In genomic region chr3:13278783-13279531, GRCh38 we compare ENCODE assay signal across 14 cellular contexts.
DNase-seq lines count a peak whose midpoint lies in the region; ATAC-seq, FAIRE-seq and TF ChIP-seq lines count a peak whose summit lies in the region.
"Had no signal": no experiment of that assay in that cellular context is flagged by ENCODE, and none has a peak within 500 bp of the region (broad histone marks: within the 10 kb centered on the region; RNA-seq: fewer than 3 reads in every experiment).

No MANE protein-coding gene starts in this region.

- H2AFZ ChIP-seq in HepG2 (ENCODE audit: low read length) (no peak overlapping the region), H1 (ENCODE audit: low read length) (no peak overlapping the region)

- no peak overlapping the region for H3K4me2 ChIP-seq in HepG2 (ENCODE audit: low read depth, low read length)
- H3K4me2 ChIP-seq in H1 (ENCODE audit: insufficient read depth in 1 of 2, low read depth in 2 of 2, low read length in 2 of 2), result no peak overlapping the region

- POLR2A ChIA-PET in HepG2 (lab: Yijun Ruan, JAX), result interaction anchor here (2.0 kb wide), 1 partner anchor 15 kb away, joined by 6 read pairs; no protein-coding TSS in a partner anchor
- POLR2A ChIA-PET in H1 (lab: Charles Lee; ENCODE audit: partially characterized antibody), result interaction anchor here (0.7 to 1.1 kb wide), 2 partner anchors 12 to 35 kb away, joined by 3 read pairs; no protein-coding TSS in a partner anchor
- POLR2A ChIA-PET in CD4-positive, alpha-beta memory T cell (lab: Charles Lee; ENCODE audit: partially characterized antibody), result no interaction called here

- no peak overlapping the region for H4K8ac ChIP-seq in H1 (ENCODE audit: extremely low read depth, insufficient read depth, low read length)

- no peak overlapping the region for H4K5ac ChIP-seq in H1 (ENCODE audit: insufficient read length, low read depth, low read length)

- H3K27ac ChIP-seq in HepG2 (ENCODE audit: extremely low read length, insufficient read depth, low read length), result no peak overlapping the region
- no peak overlapping the region for H3K27ac ChIP-seq in right lobe of liver
- H3K27ac ChIP-seq in H1 (ENCODE audit: low read depth, low read length), result no peak overlapping the region
- no peak overlapping the region for H3K27ac ChIP-seq in CD4-positive, alpha-beta memory T cell (ENCODE audit: low read depth, low read length)
- H3K27ac ChIP-seq in coronary artery, result peak overlapping the region in 1 of 2 donors; percentile 87

- H3K23ac ChIP-seq in H1 (ENCODE audit: insufficient read length), result no peak overlapping the region

- no peak overlapping the region for H2BK12ac ChIP-seq in H1 (ENCODE audit: low read depth, low read length)

- H3K4ac ChIP-seq in H1 (replicated peaks; ENCODE audit: insufficient read length, low read depth, low read length), result no peak overlapping the region

- no TSS peak for BruUV-seq in HepG2 (replicated peaks; lab: Mats Ljungman, UMichigan)

- H2BK120ac ChIP-seq in H1 (replicated peaks; ENCODE audit: low read depth, low read length), result no peak overlapping the region

- H3K4me1 Mint-ChIP-seq in natural killer cell, result peaks cover 9 to 10% of the 10 kb centered on the region in 2 donors
- peaks cover 2 to 13% (median 7%) of the 10 kb centered on the region in 4 donors for H3K4me1 Mint-ChIP-seq in CD4-positive, alpha-beta memory T cell

- no peak for ATAC-seq in HepG2
- ATAC-seq in right lobe of liver, result no peak
- no peak for ATAC-seq in natural killer cell

- H3K4me3 Mint-ChIP-seq in natural killer cell, result no peak overlapping the region
- H3K4me3 Mint-ChIP-seq in CD4-positive, alpha-beta memory T cell, result no peak overlapping the region

- H3K18ac ChIP-seq in H1 (ENCODE audit: extremely low read depth, low read length), result no peak overlapping the region

- WGBS in HepG2 (ENCODE audit: low lambda C conversion rate), result 94% methylated on average over 7 of the region's 9 CpGs
- WGBS in right lobe of liver (ENCODE audit: insufficient coverage, low coverage, low lambda C conversion rate, missing lambda C conversion rate), result 80% methylated on average over 1 of the region's 9 CpGs
- WGBS in H1 (ENCODE audit: extremely low coverage in 1 of 2, insufficient coverage in 1 of 2, insufficient read length in 1 of 2, insufficient replicate concordance in 2 of 2, low coverage in 1 of 2, low lambda C conversion rate in 2 of 2, missing lambda C conversion rate in 1 of 2), 2 experiments, result 90% methylated on average over 9 of the region's 9 CpGs; no CpG with 5 or more reads in 1 of the 2 experiments

- H2BK20ac ChIP-seq in H1 (ENCODE audit: low read length), result no peak overlapping the region

- H3K36me3 Mint-ChIP-seq in natural killer cell, result peaks cover 4% of the 10 kb centered on the region
- H3K36me3 Mint-ChIP-seq in CD4-positive, alpha-beta memory T cell, result peaks cover 2 to 3% of the 10 kb centered on the region in 2 donors

- 0 out of 2 replicates have a peak overlapping the region, but pooled peaks have one; percentile 72 for H2BK15ac ChIP-seq in H1 (ENCODE audit: low read length)

- H3K4me3 ChIP-seq in HepG2 (replicated peaks in 1 of 3; ENCODE audit: insufficient read depth in 1 of 3, low read depth in 2 of 3, low read length in 3 of 3), result no peak overlapping the region
- H3K4me3 ChIP-seq in right lobe of liver, result no peak overlapping the region
- no peak overlapping the region for H3K4me3 ChIP-seq in H1 (ENCODE audit: extremely low read depth in 1 of 4, insufficient read depth in 2 of 4, low read depth in 3 of 4, low read length in 4 of 4)
- H3K4me3 ChIP-seq in CD4-positive, alpha-beta memory T cell (ENCODE audit: low read length in 2 of 2), result no peak overlapping the region
- H3K4me3 ChIP-seq in coronary artery, result no peak overlapping the region

- CTCF ChIA-PET in HepG2 (lab: Yijun Ruan, JAX; ENCODE audit: low intra/inter-chr PET ratio, low total read pairs) (no interaction called here), H1 (lab: Charles Lee; ENCODE audit: partially characterized antibody) (interaction anchor here (0.9 to 1.0 kb wide), 2 partner anchors 17 to 75 kb away, joined by 3 read pairs; no protein-coding TSS in a partner anchor)
- CTCF ChIA-PET in CD4-positive, alpha-beta memory T cell (lab: Charles Lee; ENCODE audit: partially characterized antibody), result no interaction called here

- in situ Hi-C loops in HepG2 (cut with HindIII; ENCODE audit: extremely low pct_ligation_motif_present, low pct_unique_long_range_greater_than_20kb), result no loop called here

- H3K36me3 ChIP-seq in HepG2 (replicated peaks in 1 of 2; ENCODE audit: control insufficient read depth in 1 of 2, insufficient read depth in 2 of 2, low read length in 2 of 2), result peaks cover 0 to 9% of the 10 kb centered on the region in 2 experiments; a peak in 2 of 5 replicates
- H3K36me3 ChIP-seq in right lobe of liver, result no peaks in the 10 kb centered on the region
- H3K36me3 ChIP-seq in H1 (ENCODE audit: control insufficient read depth in 2 of 4, insufficient read depth in 4 of 4, low read length in 3 of 4), result no peaks in the 10 kb centered on the region
- H3K36me3 ChIP-seq in CD4-positive, alpha-beta memory T cell (ENCODE audit: insufficient read depth, low read length), result no peaks in the 10 kb centered on the region

- FAIRE-seq in HepG2 (lab: Jason Lieb, UNC) (no peak), H1 (lab: Jason Lieb, UNC) (no peak)

- H3K23me2 ChIP-seq in H1 (ENCODE audit: low read depth, low read length), result peaks cover 10% of the 10 kb centered on the region; the same call in 1 of the 2 replicates

- intact Hi-C loops in HepG2 (cut with micrococcal nuclease; ENCODE audit: unreplicated experiment), result no loop called here
- intact Hi-C loops in right lobe of liver (cut with DNase I), result no loop called here
- intact Hi-C loops in posterior vena cava (cut with DNase I), result no loop called here
- intact Hi-C loops in natural killer cell (cut with micrococcal nuclease), result no loop called here
- intact Hi-C loops in CD4-positive, alpha-beta memory T cell (cut with micrococcal nuclease), result no loop called here

- H3K27ac Mint-ChIP-seq in natural killer cell, result no peak overlapping the region
- no peak overlapping the region for H3K27ac Mint-ChIP-seq in CD4-positive, alpha-beta memory T cell

- H3K9me3 ChIP-seq in HepG2 (ENCODE audit: low read length) (no peaks in the 10 kb centered on the region), right lobe of liver (no peaks in the 10 kb centered on the region), H1 (ENCODE audit: insufficient read depth in 2 of 2, low read depth in 1 of 2, low read length in 1 of 2) (0 out of 4 replicates have a peak, but pooled peaks cover 0 to under 1% of the 10 kb centered on the region in 2 experiments)
- H3K9me3 ChIP-seq in CD4-positive, alpha-beta memory T cell (ENCODE audit: control insufficient read depth in 1 of 2, low read length in 2 of 2), result no peaks in the 10 kb centered on the region

- no peak for TF ChIP-seq EP300 in HepG2 (IDR thresholded peaks at IDR 0.05; ENCODE audit: low read depth in 2 of 2, low read length in 2 of 2)
- no peak for TF ChIP-seq EP300 in HepG2 (CRISPR knock-in tag; IDR thresholded peaks at IDR 0.05; ENCODE audit: borderline replicate concordance)
- no peak for TF ChIP-seq EP300 in H1 (IDR thresholded peaks at IDR 0.05; ENCODE audit: borderline replicate concordance in 1 of 2, low read depth in 2 of 2, low read length in 2 of 2)

- no peaks in the 10 kb centered on the region; a peak in 1 of 5 replicates for H3K27me3 ChIP-seq in HepG2 (ENCODE audit: control insufficient read depth in 1 of 2, insufficient read depth in 2 of 2, low read length in 2 of 2)
- no peaks in the 10 kb centered on the region for H3K27me3 ChIP-seq in right lobe of liver
- peaks cover 7 to 25% (median 17%) of the 10 kb centered on the region in 4 experiments for H3K27me3 ChIP-seq in H1 (replicated peaks in 1 of 4; ENCODE audit: control insufficient read depth in 3 of 4, extremely low read depth in 1 of 4, insufficient read depth in 3 of 4, low read length in 3 of 4)
- peaks cover 18% of the 10 kb centered on the region for H3K27me3 ChIP-seq in CD4-positive, alpha-beta memory T cell (ENCODE audit: insufficient read depth, low read length)

- no peak overlapping the region for H2BK5ac ChIP-seq in H1 (ENCODE audit: low read depth, low read length)

- H4K91ac ChIP-seq in H1 (replicated peaks; ENCODE audit: insufficient read length, low read length), result no peak overlapping the region

- no peak overlapping the region for H2AK5ac ChIP-seq in H1 (ENCODE audit: low read depth, low read length)

- H3K4me1 ChIP-seq in HepG2 (ENCODE audit: insufficient read depth, low read length) (peaks cover 48% of the 10 kb centered on the region), right lobe of liver (peaks cover 0 to 28% (median 10%) of the 10 kb centered on the region in 4 donors), H1 (replicated peaks in 1 of 4; ENCODE audit: control insufficient read depth in 3 of 4, insufficient read depth in 4 of 4, low read length in 3 of 4) (peaks cover 0 to 13% (median 6%) of the 10 kb centered on the region in 4 experiments; a peak in 5 of 7 replicates)
- H3K4me1 ChIP-seq in CD4-positive, alpha-beta memory T cell (ENCODE audit: insufficient read depth, low read length), result peaks cover 6% of the 10 kb centered on the region

- H3K9ac ChIP-seq in HepG2 (ENCODE audit: insufficient read depth, low read depth, low read length), result no peak overlapping the region
- no peak overlapping the region for H3K9ac ChIP-seq in H1 (replicated peaks in 1 of 4; ENCODE audit: extremely low read depth in 1 of 4, low read depth in 3 of 4, low read length in 3 of 4)

- no peak for TF ChIP-seq CTCF in HepG2 (CRISPR knock-in tag; IDR thresholded peaks at IDR 0.05)
- TF ChIP-seq CTCF in right lobe of liver (IDR thresholded peaks at IDR 0.05), result no peak
- TF ChIP-seq CTCF in H1 (IDR thresholded peaks at IDR 0.05; ENCODE audit: control extremely low read depth in 1 of 3, insufficient read depth in 1 of 3, low read depth in 1 of 3, low read length in 3 of 3), result no peak
- TF ChIP-seq CTCF in natural killer cell (IDR thresholded peaks at IDR 0.05), result no peak
- TF ChIP-seq CTCF in coronary artery (IDR thresholded peaks at IDR 0.05), result no peak

- TF ChIP-seq POLR2A in HepG2 (IDR thresholded peaks at IDR 0.05; ENCODE audit: insufficient read depth in 1 of 2, low read depth in 2 of 2, low read length in 2 of 2) (no peak), right lobe of liver (IDR thresholded peaks at IDR 0.05) (no peak), H1 (IDR thresholded peaks at IDR 0.05; ENCODE audit: control extremely low read depth in 1 of 2, low read depth in 2 of 2, low read length in 2 of 2) (no peak)

- peaks cover 0 to 2% of the 10 kb centered on the region in 2 donors for H3K9me3 Mint-ChIP-seq in natural killer cell
- peaks cover 0 to 11% (median 5%) of the 10 kb centered on the region in 8 donors for H3K9me3 Mint-ChIP-seq in CD4-positive, alpha-beta memory T cell

- DNase-seq in HepG2 (ENCODE audit: low spot score) (no peak), right lobe of liver (no peak), H1 (ENCODE audit: low read depth in 1 of 2, low spot score in 2 of 2) (no peak), posterior vena cava (ENCODE audit: low spot score) (peak; percentile 38), natural killer cell (no peak), coronary artery (ENCODE audit: low spot score) (no peak)
- DNase-seq in activated CD4-positive, alpha-beta T cell treated with anti-CD3 and anti-CD28 coated beads, Interleukin-2, amount 50 U/mL, for 48 hours, result no peak
- no peak for DNase-seq in CD4-positive, alpha-beta memory T cell
- DNase-seq: GOT3, MM.1S, NCI-H1105, NCI-H1694, NCI-H226, NCI-H524 treated with DMSO at 0.1 percent for 48 hours had no signal

- H4K20me1 ChIP-seq in HepG2 (ENCODE audit: insufficient read depth, low read length), result peaks cover 2% of the 10 kb centered on the region; the same call in 1 of the 2 replicates
- H4K20me1 ChIP-seq in H1 (replicated peaks in 1 of 2; ENCODE audit: control insufficient read depth in 1 of 2, insufficient read depth in 2 of 2, low read length in 2 of 2), result peaks cover 0 to 5% of the 10 kb centered on the region in 2 experiments

- H3K79me1 ChIP-seq in H1 (ENCODE audit: low read depth, low read length), result no peaks in the 10 kb centered on the region

- H3K27me3 Mint-ChIP-seq in natural killer cell (ENCODE audit: low read depth in 2 of 2), result peaks cover 17 to 23% of the 10 kb centered on the region in 2 donors
- peaks cover 17 to 27% of the 10 kb centered on the region in 2 donors for H3K27me3 Mint-ChIP-seq in CD4-positive, alpha-beta memory T cell

- TF ChIP-seq RAD21 in HepG2 (CRISPR knock-in tag; IDR thresholded peaks at IDR 0.05) (no peak), H1 (IDR thresholded peaks at IDR 0.05 in 1 of 2, conservative IDR thresholded peaks at IDR 0.05 in 1 of 2; ENCODE audit: low read depth in 2 of 2, low read length in 2 of 2) (no peak)

- H3K56ac ChIP-seq in H1 (replicated peaks; ENCODE audit: insufficient read length, low read depth, low read length), result no peak overlapping the region

- peaks cover 56% of the 10 kb centered on the region for H3K79me2 ChIP-seq in HepG2 (ENCODE audit: insufficient read depth, low read length)
- no peaks in the 10 kb centered on the region for H3K79me2 ChIP-seq in H1 (ENCODE audit: control insufficient read depth in 1 of 2, insufficient read depth in 2 of 2, low read length in 2 of 2)

- H3K14ac ChIP-seq in H1 (ENCODE audit: insufficient read length), result no peak overlapping the region
